ENCODE assay signal across 8 cellular contexts in the genomic region with DNA sequence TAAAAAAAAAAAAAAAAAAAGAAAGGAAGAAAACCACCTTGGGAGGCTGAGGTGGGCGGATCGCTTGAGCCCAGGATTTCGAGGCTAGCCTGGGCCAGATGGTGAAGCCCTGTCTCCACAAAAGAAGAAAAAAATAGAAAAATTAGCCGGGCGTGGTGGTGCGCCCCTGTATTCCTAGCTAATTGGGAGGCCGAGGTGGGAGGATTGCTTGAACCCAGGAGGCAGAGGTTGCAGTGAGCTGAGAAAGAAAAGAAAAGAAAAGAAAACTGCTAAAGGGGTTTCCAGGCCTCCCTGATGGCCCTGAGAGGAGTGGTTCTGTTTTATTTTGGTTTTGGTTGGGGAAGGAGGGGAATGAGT. TPM values are rescaled to one million over a fixed set of nuclear protein-coding genes. Genes with fewer than 3 reads are reported as not detected.
DNase-seq lines count a peak whose midpoint lies in the region; ATAC-seq and TF ChIP-seq lines count a peak whose summit lies in the region.

No MANE protein-coding gene starts in this region.

- no peak overlapping the region for H2AFZ ChIP-seq in Loucy (ENCODE audit: low read length)
- H2AFZ ChIP-seq in neural cell (ENCODE audit: low read depth, low read length) = no peak overlapping the region

- H3K27me3 ChIP-seq in BLaER1 = no peaks in the 10 kb centered on the region
- no peaks in the 10 kb centered on the region for H3K27me3 ChIP-seq in Loucy (ENCODE audit: insufficient read depth, low read length, poor library complexity, severe bottlenecking)
- H3K27me3 ChIP-seq in neural cell (ENCODE audit: insufficient read depth, low read depth, low read length) = no peaks in the 10 kb centered on the region

- H3K9me2 ChIP-seq in Loucy (replicated peaks; ENCODE audit: low read depth, low read length) (no peaks in the 10 kb centered on the region), neural cell (ENCODE audit: insufficient read depth, low read length) (no peaks in the 10 kb centered on the region)

- peaks cover 50% of the 10 kb centered on the region for H3K36me3 ChIP-seq in BLaER1
- peaks cover 2% of the 10 kb centered on the region; the same call in 1 of the 2 replicates for H3K36me3 ChIP-seq in Loucy (ENCODE audit: insufficient read depth, low read length)
- peaks cover 4% of the 10 kb centered on the region for H3K36me3 ChIP-seq in neural cell (ENCODE audit: insufficient read depth, low read length)

- TF ChIP-seq RAD21 in neural cell (conservative IDR thresholded peaks at IDR 0.05) = no peak

- H4K20me1 ChIP-seq in BLaER1 (peaks cover 62% of the 10 kb centered on the region), Loucy (ENCODE audit: insufficient read depth, low read length, poor library complexity, severe bottlenecking) (peaks cover 34% of the 10 kb centered on the region), neural cell (ENCODE audit: insufficient read depth) (no peaks in the 10 kb centered on the region)

- DNase-seq in coronary artery (ENCODE audit: low spot score) = no peak
- no peak for DNase-seq in DMS79 (lab: John Stamatoyannopoulos, UW)
- DNase-seq in NK-92 (lab: John Stamatoyannopoulos, UW; ENCODE audit: unreplicated experiment) = no peak
- no peak for DNase-seq in RPMI8226

- H3K4me1 ChIP-seq in BLaER1 (peaks cover 38% of the 10 kb centered on the region), Loucy (ENCODE audit: insufficient read depth, low read length, poor library complexity, severe bottlenecking) (peaks cover 32% of the 10 kb centered on the region)

- H3K79me2 ChIP-seq in Loucy (ENCODE audit: insufficient read depth, low read length) (peaks cover 79% of the 10 kb centered on the region), neural cell (replicated peaks; ENCODE audit: insufficient read depth, low read length) (peaks cover 27% of the 10 kb centered on the region)

- H3K4me3 ChIP-seq in BLaER1 = peak overlapping the region; percentile 83
- H3K4me3 ChIP-seq in Loucy (ENCODE audit: low read length, poor library complexity, severe bottlenecking) = peak overlapping the region; percentile 89
- H3K4me3 ChIP-seq in coronary artery = peak overlapping the region; percentile 94
- H3K4me3 ChIP-seq in neural cell (ENCODE audit: low read length) = peak overlapping the region; percentile 93

- TF ChIP-seq EP300 in neural cell (conservative IDR thresholded peaks at IDR 0.05; ENCODE audit: poor library complexity, severe bottlenecking) = no peak

- peak overlapping the region; percentile 74 for H3K27ac ChIP-seq in BLaER1
- no peak overlapping the region for H3K27ac ChIP-seq in coronary artery
- no peak overlapping the region for H3K27ac ChIP-seq in neural cell (ENCODE audit: low read length)

- no peak for TF ChIP-seq CTCF in Loucy (conservative IDR thresholded peaks at IDR 0.05; ENCODE audit: low read length)
- TF ChIP-seq CTCF in coronary artery (IDR thresholded peaks at IDR 0.05) = no peak
- no peak for TF ChIP-seq CTCF in neural cell (IDR thresholded peaks at IDR 0.05; ENCODE audit: poor library complexity, severe bottlenecking)

- ATAC-seq in GM19455 (IDR thresholded peaks at IDR 0.05; ENCODE audit: unreplicated experiment) = no peak

- H3F3A ChIP-seq in Loucy (ENCODE audit: low read depth) (no peaks in the 10 kb centered on the region), neural cell (ENCODE audit: insufficient read depth, low read length, poor library complexity, severe bottlenecking) (no peaks in the 10 kb centered on the region)

- H3K4me2 ChIP-seq in BLaER1 (peak overlapping the region; percentile 91), Loucy (ENCODE audit: low read depth, low read length, poor library complexity, severe bottlenecking) (peak overlapping the region; percentile 72), neural cell (ENCODE audit: low read length) (no peak overlapping the region)

- H3K9me3 ChIP-seq in BLaER1 = no peaks in the 10 kb centered on the region
- no peaks in the 10 kb centered on the region for H3K9me3 ChIP-seq in Loucy (ENCODE audit: insufficient read depth, low read depth, low read length)
- H3K9me3 ChIP-seq in neural cell (ENCODE audit: low read length) = no peaks in the 10 kb centered on the region

- H3K9ac ChIP-seq in BLaER1 (peak overlapping the region; percentile 81; the same call in 1 of the 2 replicates), Loucy (ENCODE audit: low read depth, low read length, poor library complexity, severe bottlenecking) (peak overlapping the region; percentile 65), neural cell (ENCODE audit: low read length) (peak overlapping the region; percentile 63)

TF ChIP-seq in neural cell, 6 proteins besides CTCF, POLR2A, EP300 and RAD21:
- TF ChIP-seq TAF1 (IDR thresholded peaks at IDR 0.05; ENCODE audit: low read depth) = no peak
- TF ChIP-seq SMC3 (conservative IDR thresholded peaks at IDR 0.05; ENCODE audit: poor library complexity) = no peak
- no peak for TF ChIP-seq MXI1 (conservative IDR thresholded peaks at IDR 0.05; ENCODE audit: poor library complexity, severe bottlenecking)
- TF ChIP-seq EZH2 (IDR thresholded peaks at IDR 0.05; ENCODE audit: borderline replicate concordance, insufficient read depth, low read length, poor library complexity, severe bottlenecking) = no peak
- no peak for TF ChIP-seq POLR2AphosphoS5 (IDR thresholded peaks at IDR 0.05)

RNA-seq across cellular contexts. Expression of gene ZNF473, which starts 0.7 kb away (rescaled TPM):
- 8.4 and 11.7 TPM in 2 replicates for polyA plus RNA-seq in neural cell
- polyA minus RNA-seq in neural cell = 22.4 and 28.9 TPM in 2 replicates

RNA-seq across cellular contexts. Expression of gene VRK3, which starts 1.4 kb away (rescaled TPM):
- 35.3 and 47.3 TPM in 2 replicates for polyA plus RNA-seq in neural cell
- 30.2 and 41.1 TPM in 2 replicates for polyA minus RNA-seq in neural cell
